In genomic region chr5:148828461-148829247, GRCh38 we compare ENCODE assay signal across 8 cellular contexts. TPM values are rescaled to one million over a fixed set of nuclear protein-coding genes. Genes with fewer than 3 reads are reported as not detected.
A peak's percentile ranks its signal among the peaks of the same experiment; 100 is the strongest.
DNase-seq lines count a peak whose midpoint lies in the region; ATAC-seq and TF ChIP-seq lines count a peak whose summit lies in the region.

No MANE protein-coding gene starts in this region.

- no peaks in the 10 kb centered on the region for H3K36me3 ChIP-seq in cardiac muscle cell

- no peaks in the 10 kb centered on the region for H3K9me3 ChIP-seq in cardiac muscle cell (ENCODE audit: low read depth)

- H3K27ac ChIP-seq in cardiac muscle cell = peak overlapping the region; percentile 19

- H3K27me3 Mint-ChIP-seq in WTC11 (ENCODE audit: low read depth) (peaks cover 46% of the 10 kb centered on the region), type B pancreatic cell (peaks cover 75% of the 10 kb centered on the region)

- ATAC-seq in left cardiac atrium (no peak), WTC11 (no peak), GM21786 (IDR thresholded peaks at IDR 0.05; ENCODE audit: unreplicated experiment) (no peak)

- H3K4me1 Mint-ChIP-seq in WTC11 = peaks cover 62% of the 10 kb centered on the region
- peaks cover 16% of the 10 kb centered on the region for H3K4me1 Mint-ChIP-seq in type B pancreatic cell (ENCODE audit: unreplicated experiment)

- H3K27ac Mint-ChIP-seq in WTC11 = no peak overlapping the region
- no peak overlapping the region for H3K27ac Mint-ChIP-seq in type B pancreatic cell

- H3K4me1 ChIP-seq in cardiac muscle cell (ENCODE audit: low read depth) = peaks cover 47% of the 10 kb centered on the region

- TF ChIP-seq CTCF in cardiac muscle cell (IDR thresholded peaks at IDR 0.05; ENCODE audit: low read depth, low read length) (no peak), WTC11 (IDR thresholded peaks at IDR 0.05) (no peak), type B pancreatic cell (conservative IDR thresholded peaks at IDR 0.05) (no peak)

- CTCF ChIA-PET in WTC11 (lab: Charles Lee) = interaction anchor here (1.3 to 2.0 kb wide), 2 partner anchors 98 to 129 kb away, joined by 4 to 7 read pairs; no protein-coding TSS in a partner anchor

- peak overlapping the region; percentile 28 for H3K4me3 Mint-ChIP-seq in WTC11
- peak overlapping the region; percentile 92 for H3K4me3 Mint-ChIP-seq in type B pancreatic cell

- H3K9me3 Mint-ChIP-seq in WTC11 = no peaks in the 10 kb centered on the region
- H3K9me3 Mint-ChIP-seq in type B pancreatic cell = no peaks in the 10 kb centered on the region

- H3K36me3 Mint-ChIP-seq in WTC11 = no peaks in the 10 kb centered on the region
- no peaks in the 10 kb centered on the region for H3K36me3 Mint-ChIP-seq in type B pancreatic cell

- no peak for DNase-seq in cardiac muscle cell (ENCODE audit: low read depth in 1 of 2, low spot score in 1 of 2)
- no peak for DNase-seq in left cardiac atrium
- DNase-seq in WTC11 (ENCODE audit: low spot score) = no peak
- DNase-seq in kidney tubule cell (ENCODE audit: low spot score) = peak; percentile 61
- DNase-seq in type B pancreatic cell (ENCODE audit: extremely low spot score, unreplicated experiment) = no peak
- no peak for DNase-seq in OCI-M2 (lab: John Stamatoyannopoulos, UW; ENCODE audit: unreplicated experiment)
- DNase-seq in activated CD4-positive, alpha-beta T cell treated with anti-CD3 and anti-CD28 coated beads, Interleukin-2, amount 50 U/mL, for 48 hours = no peak

- intact Hi-C loops in left cardiac atrium (cut with DNase I) = loop anchor here (5.0 to 10.0 kb wide), 2 partner anchors 84 to 129 kb away; no protein-coding TSS in a partner anchor

- peak overlapping the region; percentile 42 for H3K4me3 ChIP-seq in cardiac muscle cell

- POLR2A ChIA-PET in WTC11 (lab: Charles Lee) = no interaction called here

- no peaks in the 10 kb centered on the region for H3K27me3 ChIP-seq in cardiac muscle cell

TF ChIP-seq in WTC11, 78 proteins besides CTCF, POLR2A, EP300 and RAD21:
- TF ChIP-seq FOXK1 (CRISPR knock-in tag; IDR thresholded peaks at IDR 0.05) (no peak), ETV6 (CRISPR knock-in tag; IDR thresholded peaks at IDR 0.05) (no peak), CBFB (CRISPR knock-in tag; IDR thresholded peaks at IDR 0.05; ENCODE audit: low read depth) (no peak), ZBTB43 (CRISPR knock-in tag; IDR thresholded peaks at IDR 0.05) (no peak), ELF4 (CRISPR knock-in tag; IDR thresholded peaks at IDR 0.05; ENCODE audit: low read depth) (no peak), MXD4 (CRISPR knock-in tag; IDR thresholded peaks at IDR 0.05; ENCODE audit: borderline replicate concordance) (no peak), ZNF232 (CRISPR knock-in tag; IDR thresholded peaks at IDR 0.05) (no peak), FOXP1 (CRISPR knock-in tag; IDR thresholded peaks at IDR 0.05; ENCODE audit: borderline replicate concordance) (no peak), RELA (CRISPR knock-in tag; IDR thresholded peaks at IDR 0.05; ENCODE audit: borderline replicate concordance) (no peak), GABPB1 (CRISPR knock-in tag; IDR thresholded peaks at IDR 0.05) (no peak), ATF6 (CRISPR knock-in tag; IDR thresholded peaks at IDR 0.05) (no peak), ZNF512 (CRISPR knock-in tag; IDR thresholded peaks at IDR 0.05; ENCODE audit: borderline replicate concordance) (no peak)

RNA-seq across cellular contexts. Expression of gene ADRB2, which starts 2.2 kb away (rescaled TPM):
- total RNA-seq in cardiac muscle cell (7.5 and 10.9 TPM in 2 replicates), left cardiac atrium (1 to 10 TPM; 3.3 to 5.8 TPM), WTC11 (2021) (1.1 to 1.3 TPM (median 1.2 TPM) in 3 replicates), type B pancreatic cell (ENCODE audit: low replicate concordance) (0.81 and 1.3 TPM in 2 replicates)
- polyA plus RNA-seq in cardiac muscle cell = 7.3 and 12.9 TPM in 2 replicates
